ENCODE assay signal across 2 cellular contexts in genomic region chrX:152930516-152930915, GRCh38.
TF ChIP-seq lines count a peak whose summit lies in the region.

No MANE protein-coding gene starts in this region.

TF ChIP-seq in HepG2, 621 proteins besides CTCF, POLR2A, EP300 and RAD21 (continued from another document and continues in another):
- TF ChIP-seq, protein P1, sequence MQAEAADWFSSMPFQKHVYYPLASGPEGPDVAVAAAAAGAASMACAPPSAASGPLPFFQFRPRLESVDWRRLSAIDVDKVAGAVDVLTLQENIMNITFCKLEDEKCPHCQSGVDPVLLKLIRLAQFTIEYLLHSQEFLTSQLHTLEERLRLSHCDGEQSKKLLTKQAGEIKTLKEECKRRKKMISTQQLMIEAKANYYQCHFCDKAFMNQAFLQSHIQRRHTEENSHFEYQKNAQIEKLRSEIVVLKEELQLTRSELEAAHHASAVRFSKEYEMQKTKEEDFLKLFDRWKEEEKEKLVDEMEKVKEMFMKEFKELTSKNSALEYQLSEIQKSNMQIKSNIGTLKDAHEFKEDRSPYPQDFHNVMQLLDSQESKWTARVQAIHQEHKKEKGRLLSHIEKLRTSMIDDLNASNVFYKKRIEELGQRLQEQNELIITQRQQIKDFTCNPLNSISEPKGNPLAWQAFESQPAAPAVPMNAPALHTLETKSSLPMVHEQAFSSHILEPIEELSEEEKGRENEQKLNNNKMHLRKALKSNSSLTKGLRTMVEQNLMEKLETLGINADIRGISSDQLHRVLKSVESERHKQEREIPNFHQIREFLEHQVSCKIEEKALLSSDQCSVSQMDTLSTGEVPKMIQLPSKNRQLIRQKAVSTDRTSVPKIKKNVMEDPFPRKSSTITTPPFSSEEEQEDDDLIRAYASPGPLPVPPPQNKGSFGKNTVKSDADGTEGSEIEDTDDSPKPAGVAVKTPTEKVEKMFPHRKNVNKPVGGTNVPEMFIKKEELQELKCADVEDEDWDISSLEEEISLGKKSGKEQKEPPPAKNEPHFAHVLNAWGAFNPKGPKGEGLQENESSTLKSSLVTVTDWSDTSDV (CRISPR knock-in tag; IDR thresholded peaks at IDR 0.05) = no peak
- TF ChIP-seq NFKBIZ (CRISPR knock-in tag; IDR thresholded peaks at IDR 0.05) (no peak), HOXA3 (CRISPR knock-in tag; IDR thresholded peaks at IDR 0.05) (no peak), ZNF724P (CRISPR knock-in tag; IDR thresholded peaks at IDR 0.05; ENCODE audit: borderline replicate concordance) (no peak), AFF4 (CRISPR knock-in tag; IDR thresholded peaks at IDR 0.05) (no peak), HMGXB3 (CRISPR knock-in tag; IDR thresholded peaks at IDR 0.05; ENCODE audit: borderline replicate concordance) (no peak)
- TF ChIP-seq, protein P2, sequence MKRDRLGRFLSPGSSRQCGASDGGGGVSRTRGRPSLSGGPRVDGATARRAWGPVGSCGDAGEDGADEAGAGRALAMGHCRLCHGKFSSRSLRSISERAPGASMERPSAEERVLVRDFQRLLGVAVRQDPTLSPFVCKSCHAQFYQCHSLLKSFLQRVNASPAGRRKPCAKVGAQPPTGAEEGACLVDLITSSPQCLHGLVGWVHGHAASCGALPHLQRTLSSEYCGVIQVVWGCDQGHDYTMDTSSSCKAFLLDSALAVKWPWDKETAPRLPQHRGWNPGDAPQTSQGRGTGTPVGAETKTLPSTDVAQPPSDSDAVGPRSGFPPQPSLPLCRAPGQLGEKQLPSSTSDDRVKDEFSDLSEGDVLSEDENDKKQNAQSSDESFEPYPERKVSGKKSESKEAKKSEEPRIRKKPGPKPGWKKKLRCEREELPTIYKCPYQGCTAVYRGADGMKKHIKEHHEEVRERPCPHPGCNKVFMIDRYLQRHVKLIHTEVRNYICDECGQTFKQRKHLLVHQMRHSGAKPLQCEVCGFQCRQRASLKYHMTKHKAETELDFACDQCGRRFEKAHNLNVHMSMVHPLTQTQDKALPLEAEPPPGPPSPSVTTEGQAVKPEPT (CRISPR knock-in tag; IDR thresholded peaks at IDR 0.05; ENCODE audit: low read depth) = no peak

TF ChIP-seq in SK-N-SH, 30 proteins besides CTCF, POLR2A, EP300 and RAD21 (continued from another document):
- TF ChIP-seq, protein P3, sequence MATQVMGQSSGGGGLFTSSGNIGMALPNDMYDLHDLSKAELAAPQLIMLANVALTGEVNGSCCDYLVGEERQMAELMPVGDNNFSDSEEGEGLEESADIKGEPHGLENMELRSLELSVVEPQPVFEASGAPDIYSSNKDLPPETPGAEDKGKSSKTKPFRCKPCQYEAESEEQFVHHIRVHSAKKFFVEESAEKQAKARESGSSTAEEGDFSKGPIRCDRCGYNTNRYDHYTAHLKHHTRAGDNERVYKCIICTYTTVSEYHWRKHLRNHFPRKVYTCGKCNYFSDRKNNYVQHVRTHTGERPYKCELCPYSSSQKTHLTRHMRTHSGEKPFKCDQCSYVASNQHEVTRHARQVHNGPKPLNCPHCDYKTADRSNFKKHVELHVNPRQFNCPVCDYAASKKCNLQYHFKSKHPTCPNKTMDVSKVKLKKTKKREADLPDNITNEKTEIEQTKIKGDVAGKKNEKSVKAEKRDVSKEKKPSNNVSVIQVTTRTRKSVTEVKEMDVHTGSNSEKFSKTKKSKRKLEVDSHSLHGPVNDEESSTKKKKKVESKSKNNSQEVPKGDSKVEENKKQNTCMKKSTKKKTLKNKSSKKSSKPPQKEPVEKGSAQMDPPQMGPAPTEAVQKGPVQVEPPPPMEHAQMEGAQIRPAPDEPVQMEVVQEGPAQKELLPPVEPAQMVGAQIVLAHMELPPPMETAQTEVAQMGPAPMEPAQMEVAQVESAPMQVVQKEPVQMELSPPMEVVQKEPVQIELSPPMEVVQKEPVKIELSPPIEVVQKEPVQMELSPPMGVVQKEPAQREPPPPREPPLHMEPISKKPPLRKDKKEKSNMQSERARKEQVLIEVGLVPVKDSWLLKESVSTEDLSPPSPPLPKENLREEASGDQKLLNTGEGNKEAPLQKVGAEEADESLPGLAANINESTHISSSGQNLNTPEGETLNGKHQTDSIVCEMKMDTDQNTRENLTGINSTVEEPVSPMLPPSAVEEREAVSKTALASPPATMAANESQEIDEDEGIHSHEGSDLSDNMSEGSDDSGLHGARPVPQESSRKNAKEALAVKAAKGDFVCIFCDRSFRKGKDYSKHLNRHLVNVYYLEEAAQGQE (IDR thresholded peaks at IDR 0.05; ENCODE audit: low read depth, low read length) = no peak
- no peak for TF ChIP-seq TEAD4 (IDR thresholded peaks at IDR 0.05; ENCODE audit: borderline replicate concordance, insufficient read depth)
- TF ChIP-seq RXRA (IDR thresholded peaks at IDR 0.05; ENCODE audit: borderline replicate concordance, low read depth) = no peak
- no peak for TF ChIP-seq IRF3 (IDR thresholded peaks at IDR 0.05; ENCODE audit: low read depth, low read length)
- no peak for TF ChIP-seq FOSL2 (IDR thresholded peaks at IDR 0.05; ENCODE audit: borderline replicate concordance, low read depth)
- TF ChIP-seq YY1 (IDR thresholded peaks at IDR 0.05; ENCODE audit: low read depth) = no peak
- TF ChIP-seq SMC3 (IDR thresholded peaks at IDR 0.05; ENCODE audit: low read depth, low read length) = no peak
- no peak for TF ChIP-seq MXI1 (IDR thresholded peaks at IDR 0.05; ENCODE audit: low read depth, low read length)
- TF ChIP-seq RCOR1 (IDR thresholded peaks at IDR 0.05; ENCODE audit: low read length) = no peak
- TF ChIP-seq USF1 (IDR thresholded peaks at IDR 0.05; ENCODE audit: borderline replicate concordance, low read depth) = no peak
- TF ChIP-seq POLR2AphosphoS5 (IDR thresholded peaks at IDR 0.05; ENCODE audit: low read depth, low read length) = no peak
- TF ChIP-seq, protein P4, sequence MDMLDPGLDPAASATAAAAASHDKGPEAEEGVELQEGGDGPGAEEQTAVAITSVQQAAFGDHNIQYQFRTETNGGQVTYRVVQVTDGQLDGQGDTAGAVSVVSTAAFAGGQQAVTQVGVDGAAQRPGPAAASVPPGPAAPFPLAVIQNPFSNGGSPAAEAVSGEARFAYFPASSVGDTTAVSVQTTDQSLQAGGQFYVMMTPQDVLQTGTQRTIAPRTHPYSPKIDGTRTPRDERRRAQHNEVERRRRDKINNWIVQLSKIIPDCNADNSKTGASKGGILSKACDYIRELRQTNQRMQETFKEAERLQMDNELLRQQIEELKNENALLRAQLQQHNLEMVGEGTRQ (IDR thresholded peaks at IDR 0.05; ENCODE audit: borderline replicate concordance, low read depth, low read length) = no peak
- no peak for TF ChIP-seq GABPA (IDR thresholded peaks at IDR 0.05; ENCODE audit: low read depth)
- TF ChIP-seq FOXJ3 (CRISPR knock-in tag; IDR thresholded peaks at IDR 0.05) = no peak
- TF ChIP-seq, protein P5, sequence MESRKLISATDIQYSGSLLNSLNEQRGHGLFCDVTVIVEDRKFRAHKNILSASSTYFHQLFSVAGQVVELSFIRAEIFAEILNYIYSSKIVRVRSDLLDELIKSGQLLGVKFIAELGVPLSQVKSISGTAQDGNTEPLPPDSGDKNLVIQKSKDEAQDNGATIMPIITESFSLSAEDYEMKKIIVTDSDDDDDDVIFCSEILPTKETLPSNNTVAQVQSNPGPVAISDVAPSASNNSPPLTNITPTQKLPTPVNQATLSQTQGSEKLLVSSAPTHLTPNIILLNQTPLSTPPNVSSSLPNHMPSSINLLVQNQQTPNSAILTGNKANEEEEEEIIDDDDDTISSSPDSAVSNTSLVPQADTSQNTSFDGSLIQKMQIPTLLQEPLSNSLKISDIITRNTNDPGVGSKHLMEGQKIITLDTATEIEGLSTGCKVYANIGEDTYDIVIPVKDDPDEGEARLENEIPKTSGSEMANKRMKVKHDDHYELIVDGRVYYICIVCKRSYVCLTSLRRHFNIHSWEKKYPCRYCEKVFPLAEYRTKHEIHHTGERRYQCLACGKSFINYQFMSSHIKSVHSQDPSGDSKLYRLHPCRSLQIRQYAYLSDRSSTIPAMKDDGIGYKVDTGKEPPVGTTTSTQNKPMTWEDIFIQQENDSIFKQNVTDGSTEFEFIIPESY (IDR thresholded peaks at IDR 0.05; ENCODE audit: borderline replicate concordance, low read depth) = no peak
- no peak for TF ChIP-seq EZH2phosphoT487 (IDR thresholded peaks at IDR 0.05; ENCODE audit: borderline replicate concordance, low read depth)
- TF ChIP-seq MAX (IDR thresholded peaks at IDR 0.05; ENCODE audit: low read depth) = no peak
